ENCODE assay signal across 17 cellular contexts in genomic region chr12:62635630-62636029, GRCh38.
DNase-seq lines count a peak whose midpoint lies in the region; ATAC-seq, FAIRE-seq and TF ChIP-seq lines count a peak whose summit lies in the region.
"Had no signal": no experiment of that assay in that cellular context is flagged by ENCODE, and none has a peak within 500 bp of the region (broad histone marks: within the 10 kb centered on the region; RNA-seq: fewer than 3 reads in every experiment).

No MANE protein-coding gene starts in this region.

- peaks cover 62% of the 10 kb centered on the region for H3K4me1 ChIP-seq in HepG2 (ENCODE audit: insufficient read depth, low read length)
- H3K4me1 ChIP-seq in right lobe of liver, result peaks cover 0 to 4% (median 0%) of the 10 kb centered on the region in 4 donors

- TF ChIP-seq EP300 in HepG2 (IDR thresholded peaks at IDR 0.05; ENCODE audit: low read depth in 2 of 2, low read length in 2 of 2) (no peak), HepG2 (CRISPR knock-in tag; IDR thresholded peaks at IDR 0.05; ENCODE audit: borderline replicate concordance) (no peak)

- no peaks in the 10 kb centered on the region for H4K20me1 ChIP-seq in HepG2 (ENCODE audit: insufficient read depth, low read length)

- no peak overlapping the region for H3K9ac ChIP-seq in HepG2 (ENCODE audit: insufficient read depth, low read depth, low read length)
- H3K9ac ChIP-seq: BLaER1 had no signal

- no TSS peak for BruUV-seq in HepG2 (replicated peaks; lab: Mats Ljungman, UMichigan)

- no peak for TF ChIP-seq RAD21 in HepG2 (CRISPR knock-in tag; IDR thresholded peaks at IDR 0.05)

- ATAC-seq in HepG2, result peak; percentile 18
- ATAC-seq in right lobe of liver, result no peak
- ATAC-seq: CD8-positive, alpha-beta T cell had no signal

- H3K27ac Mint-ChIP-seq in nephron, result peak overlapping the region; percentile 41 to 91 (median 84)
- H3K27ac Mint-ChIP-seq in activated CD4-positive, alpha-beta memory T cell treated with anti-CD3 and anti-CD28 coated beads for 36 hours, result no peak overlapping the region
- H3K27ac Mint-ChIP-seq: CD8-positive, alpha-beta T cell had no signal

- H3K27me3 ChIP-seq in HepG2 (ENCODE audit: control insufficient read depth in 1 of 2, insufficient read depth in 2 of 2, low read length in 2 of 2) (no peaks in the 10 kb centered on the region), right lobe of liver (no peaks in the 10 kb centered on the region)

- H3K9me3 ChIP-seq in HepG2 (ENCODE audit: low read length) (no peaks in the 10 kb centered on the region), right lobe of liver (no peaks in the 10 kb centered on the region)
- H3K9me3 ChIP-seq: HAP-1 had no signal

- WGBS in HepG2 (ENCODE audit: low lambda C conversion rate), result 6% methylated on average over 1 of the region's 1 CpG
- WGBS in right lobe of liver (ENCODE audit: insufficient coverage, low coverage, low lambda C conversion rate, missing lambda C conversion rate), result 64% methylated on average over 1 of the region's 1 CpG

- no peak for TF ChIP-seq CTCF in HepG2 (CRISPR knock-in tag; IDR thresholded peaks at IDR 0.05)
- no peak for TF ChIP-seq CTCF in right lobe of liver (IDR thresholded peaks at IDR 0.05)
- TF ChIP-seq CTCF in nephron (IDR thresholded peaks at IDR 0.05; ENCODE audit: unreplicated experiment in 3 of 3), result no peak

- H3K4me3 Mint-ChIP-seq in nephron, result no peak overlapping the region
- H3K4me3 Mint-ChIP-seq in activated CD4-positive, alpha-beta memory T cell treated with anti-CD3 and anti-CD28 coated beads for 36 hours, result no peak overlapping the region
- H3K4me3 Mint-ChIP-seq: CD8-positive, alpha-beta T cell had no signal

- no peaks in the 10 kb centered on the region for H3K36me3 Mint-ChIP-seq in nephron (ENCODE audit: low read depth)
- H3K36me3 Mint-ChIP-seq in activated CD4-positive, alpha-beta memory T cell treated with anti-CD3 and anti-CD28 coated beads for 36 hours, result peaks cover 2% of the 10 kb centered on the region
- H3K36me3 Mint-ChIP-seq: CD8-positive, alpha-beta T cell had no signal

- DNase-seq in HepG2 (ENCODE audit: low spot score) (peak; percentile 73), right lobe of liver (no peak), foreskin melanocyte (peak; percentile 67), HuH-7 (ENCODE audit: low spot score) (no peak), DMS79 treated with DMSO at 0.1 percent for 48 hours (lab: John Stamatoyannopoulos, UW) (no peak)
- DNase-seq in activated CD4-positive, alpha-beta memory T cell treated with anti-CD3 and anti-CD28 coated beads for 36 hours, result no peak
- DNase-seq: 8988T; Calu3; CD8-positive, alpha-beta T cell; DND-41; EL; IMR-90 had no signal

- H3K27ac ChIP-seq in HepG2 (ENCODE audit: extremely low read length, insufficient read depth, low read length) (peak overlapping the region; percentile 19), right lobe of liver (no peak overlapping the region)
- H3K27ac ChIP-seq: BLaER1 had no signal

- H3K27me3 Mint-ChIP-seq in nephron (ENCODE audit: low read depth), result no peaks in the 10 kb centered on the region
- H3K27me3 Mint-ChIP-seq in activated CD4-positive, alpha-beta memory T cell treated with anti-CD3 and anti-CD28 coated beads for 36 hours, result peaks cover 47% of the 10 kb centered on the region

- H3K36me3 ChIP-seq in HepG2 (replicated peaks in 1 of 2; ENCODE audit: control insufficient read depth in 1 of 2, insufficient read depth in 2 of 2, low read length in 2 of 2), result no peaks in the 10 kb centered on the region
- no peaks in the 10 kb centered on the region for H3K36me3 ChIP-seq in right lobe of liver
- H3K36me3 ChIP-seq: BLaER1, HAP-1 had no signal

- no peaks in the 10 kb centered on the region for H3K79me2 ChIP-seq in HepG2 (ENCODE audit: insufficient read depth, low read length)

- CTCF ChIA-PET in HepG2 (lab: Yijun Ruan, JAX; ENCODE audit: low intra/inter-chr PET ratio, low total read pairs), result no interaction called here
- CTCF ChIA-PET in activated CD4-positive, alpha-beta memory T cell treated with anti-CD3 and anti-CD28 coated beads for 36 hours (lab: Charles Lee), result no interaction called here

- in situ Hi-C loops in HepG2 (cut with HindIII; ENCODE audit: extremely low pct_ligation_motif_present, low pct_unique_long_range_greater_than_20kb), result no loop called here

- POLR2A ChIA-PET in HepG2 (lab: Yijun Ruan, JAX), result interaction anchor here (1.7 kb wide), 1 partner anchor 32 kb away, joined by 5 read pairs; no protein-coding TSS in a partner anchor
- POLR2A ChIA-PET in activated CD4-positive, alpha-beta memory T cell treated with anti-CD3 and anti-CD28 coated beads for 36 hours (lab: Charles Lee), result no interaction called here

- no peak overlapping the region for H2AFZ ChIP-seq in HepG2 (ENCODE audit: low read length)

- H3K9me3 Mint-ChIP-seq in nephron, result no peaks in the 10 kb centered on the region
- H3K9me3 Mint-ChIP-seq in activated CD4-positive, alpha-beta memory T cell treated with anti-CD3 and anti-CD28 coated beads for 36 hours, result no peaks in the 10 kb centered on the region
- H3K9me3 Mint-ChIP-seq: CD8-positive, alpha-beta T cell had no signal

- FAIRE-seq in HepG2 (lab: Jason Lieb, UNC), result peak; percentile 18
- FAIRE-seq: GM12891, GM19239 had no signal

- H3K4me3 ChIP-seq in HepG2 (replicated peaks in 1 of 3; ENCODE audit: insufficient read depth in 1 of 3, low read depth in 2 of 3, low read length in 3 of 3) (no peak overlapping the region), right lobe of liver (no peak overlapping the region)
- H3K4me3 ChIP-seq: BLaER1, HAP-1 had no signal

- TF ChIP-seq POLR2A in HepG2 (IDR thresholded peaks at IDR 0.05; ENCODE audit: insufficient read depth in 1 of 2, low read depth in 2 of 2, low read length in 2 of 2), result no peak
- TF ChIP-seq POLR2A in right lobe of liver (IDR thresholded peaks at IDR 0.05), result no peak

- peaks cover 21% of the 10 kb centered on the region for H3K4me1 Mint-ChIP-seq in nephron
- peaks cover 11% of the 10 kb centered on the region for H3K4me1 Mint-ChIP-seq in activated CD4-positive, alpha-beta memory T cell treated with anti-CD3 and anti-CD28 coated beads for 36 hours (ENCODE audit: low read depth)

- intact Hi-C loops in HepG2 (cut with micrococcal nuclease; ENCODE audit: unreplicated experiment), result no loop called here
- intact Hi-C loops in right lobe of liver (cut with DNase I), result no loop called here
- intact Hi-C loops in activated CD4-positive, alpha-beta memory T cell treated with anti-CD3 and anti-CD28 coated beads for 36 hours (cut with micrococcal nuclease), result no loop called here

- H3K4me2 ChIP-seq in HepG2 (ENCODE audit: low read depth, low read length), result peak overlapping the region; percentile 46
- H3K4me2 ChIP-seq: BLaER1 had no signal

TF ChIP-seq in HepG2, 621 proteins besides CTCF, POLR2A, EP300 and RAD21 (continues in another document):
- TF ChIP-seq PAXIP1 (CRISPR knock-in tag; conservative IDR thresholded peaks at IDR 0.05) (peak; percentile 45), CHCHD3 (CRISPR knock-in tag; IDR thresholded peaks at IDR 0.05) (no peak), HNF4G (IDR thresholded peaks at IDR 0.05; ENCODE audit: borderline replicate concordance, low read depth, low read length) (peak; percentile 12; the same call in 1 of the 2 replicates), HNF4G (CRISPR knock-in tag; IDR thresholded peaks at IDR 0.05; ENCODE audit: borderline replicate concordance, low read depth) (no peak), MXD3 (CRISPR knock-in tag; IDR thresholded peaks at IDR 0.05) (no peak), SRF (IDR thresholded peaks at IDR 0.05; ENCODE audit: low read depth, low read length) (0 out of 2 replicates have a peak, but pooled peaks have one; percentile 21), NR3C1 (CRISPR knock-in tag; IDR thresholded peaks at IDR 0.05) (no peak)

Comparison
In these comparisons a context has a peak if more than half of its experiments do, and no peak if none do; other contexts are left out.
1. DNase-seq: peak in HepG2 (single experiment) and foreskin melanocyte (single experiment); none in right lobe of liver (0 of 3), activated CD4-positive, alpha-beta memory T cell treated with anti-CD3 and anti-CD28 coated beads for 36 hours (single experiment), HuH-7 (single experiment) and DMS79 treated with DMSO at 0.1 percent for 48 hours (single experiment).